Comparison of ENCODE assay signal across 14 cellular contexts in genomic region chr17:17667947-17668346, GRCh38. TPM values are rescaled to one million over a fixed set of nuclear protein-coding genes. Genes with fewer than 3 reads are reported as not detected.
DNase-seq lines count a peak whose midpoint lies in the region; ATAC-seq and TF ChIP-seq lines count a peak whose summit lies in the region.
"Had no signal": no experiment of that assay in that cellular context is flagged by ENCODE, and none has a peak within 500 bp of the region (broad histone marks: within the 10 kb centered on the region; RNA-seq: fewer than 3 reads in every experiment).

No MANE protein-coding gene starts in this region.

- no peak overlapping the region for H3K27ac ChIP-seq in SK-N-SH (ENCODE audit: low read depth in 2 of 2, low read length in 1 of 2)
- no peak overlapping the region for H3K27ac ChIP-seq in heart left ventricle
- H3K27ac ChIP-seq: A549, PC-9, SJCRH30 had no signal

- no peak for TF ChIP-seq POLR2A in heart left ventricle (IDR thresholded peaks at IDR 0.05)

- CTCF ChIA-PET in SK-N-SH (lab: Yijun Ruan, JAX) = interaction anchor here (0.6 to 1.8 kb wide), 3 partner anchors 11 to 313 kb away, joined by 3 to 7 read pairs (median 5); no protein-coding TSS in a partner anchor

- H3F3A ChIP-seq in SK-N-SH (replicated peaks; ENCODE audit: insufficient read depth) = peaks cover 5% of the 10 kb centered on the region

- POLR2A ChIA-PET in SK-N-SH (lab: Yijun Ruan, JAX) = no interaction called here

- TF ChIP-seq CTCF in mucosa of descending colon (IDR thresholded peaks at IDR 0.05) (no peak), SK-N-SH (IDR thresholded peaks at IDR 0.05) (no peak), heart left ventricle (IDR thresholded peaks at IDR 0.05) (no peak)

- H3K4me1 ChIP-seq in mucosa of descending colon (ENCODE audit: low read depth) (peaks cover 8% of the 10 kb centered on the region), SK-N-SH (ENCODE audit: control insufficient read depth in 1 of 2, insufficient read depth in 2 of 2, low read depth in 1 of 2, low read length in 1 of 2) (peaks cover 0 to 27% of the 10 kb centered on the region in 2 experiments; a peak in 1 of 4 replicates), heart left ventricle (peaks cover 0 to 30% (median 11%) of the 10 kb centered on the region in 12 donors)

- intact Hi-C loops in mucosa of descending colon (cut with DNase I, micrococcal nuclease) (no loop called here), heart left ventricle (cut with DNase I) (no loop called here)

- H2AFZ ChIP-seq in SK-N-SH (ENCODE audit: low read depth) = no peak overlapping the region
- H2AFZ ChIP-seq: PC-9 had no signal

- no peak overlapping the region for H3K4me3 ChIP-seq in mucosa of descending colon
- no peak overlapping the region for H3K4me3 ChIP-seq in SK-N-SH (ENCODE audit: low read depth in 2 of 2, low read length in 1 of 2)
- no peak overlapping the region for H3K4me3 ChIP-seq in heart left ventricle
- H3K4me3 ChIP-seq: A549, K562, PC-9, SJCRH30 had no signal

- TF ChIP-seq RAD21 in SK-N-SH (IDR thresholded peaks at IDR 0.05; ENCODE audit: low read length) = no peak

- no peaks in the 10 kb centered on the region for H3K27me3 ChIP-seq in SK-N-SH (ENCODE audit: insufficient read depth)
- H3K27me3 ChIP-seq in heart left ventricle = no peaks in the 10 kb centered on the region

- no peaks in the 10 kb centered on the region for H3K9me3 ChIP-seq in mucosa of descending colon
- H3K9me3 ChIP-seq in SK-N-SH = no peaks in the 10 kb centered on the region
- H3K9me3 ChIP-seq in heart left ventricle = no peaks in the 10 kb centered on the region
- H3K9me3 ChIP-seq: A549, SJCRH30 had no signal

- no peak overlapping the region for H3K9ac ChIP-seq in SK-N-SH

- ATAC-seq in mucosa of descending colon (peak; percentile 63), heart left ventricle (no peak)
- ATAC-seq: A549; CD8-positive, alpha-beta T cell; K562 had no signal

- WGBS in SK-N-SH (ENCODE audit: low lambda C conversion rate) = 72% methylated on average over 4 of the region's 4 CpGs
- 85 to 90% (median 85%) methylated on average over 3 to 4 of the region's 4 CpGs for WGBS in heart left ventricle, 4 donors

- DNase-seq in NCI-H748 (lab: John Stamatoyannopoulos, UW; ENCODE audit: unreplicated experiment) (peak; percentile 45), NCI-H748 treated with DMSO at 0.1 percent for 48 hours (lab: John Stamatoyannopoulos, UW) (no peak), NCI-H2171 treated with DMSO at 0.1 percent for 48 hours (lab: John Stamatoyannopoulos, UW) (peak; percentile 90), mucosa of descending colon (peak in 2 of 3 donors; percentile 52 to 68), NCI-H1092 (lab: John Stamatoyannopoulos, UW) (no peak), SK-N-SH (no peak), heart left ventricle (no peak)
- DNase-seq: CD8-positive, alpha-beta T cell; NCI-H1694 treated with DMSO at 0.1 percent for 48 hours; NCI-H2107; PC-9 had no signal

- H3K36me3 ChIP-seq in mucosa of descending colon (ENCODE audit: low read depth) = no peaks in the 10 kb centered on the region
- no peaks in the 10 kb centered on the region for H3K36me3 ChIP-seq in SK-N-SH (replicated peaks in 1 of 2; ENCODE audit: control insufficient read depth in 1 of 2, insufficient read depth in 2 of 2, low read length in 1 of 2)
- H3K36me3 ChIP-seq in heart left ventricle = no peaks in the 10 kb centered on the region
- H3K36me3 ChIP-seq: SJCRH30 had no signal

- H3K79me2 ChIP-seq in SK-N-SH (ENCODE audit: insufficient read depth) = no peaks in the 10 kb centered on the region

- no peaks in the 10 kb centered on the region for H3K9me2 ChIP-seq in SK-N-SH

- H4K20me1 ChIP-seq in SK-N-SH (ENCODE audit: insufficient read depth) = no peaks in the 10 kb centered on the region

- no peak overlapping the region for H3K4me2 ChIP-seq in SK-N-SH
- H3K4me2 ChIP-seq: A549, PC-9 had no signal

- TF ChIP-seq EP300 in SK-N-SH (IDR thresholded peaks at IDR 0.05; ENCODE audit: borderline replicate concordance in 1 of 2, low read depth in 1 of 2, low read length in 1 of 2) = no peak

TF ChIP-seq in SK-N-SH, 30 proteins besides CTCF, POLR2A, EP300 and RAD21:
- TF ChIP-seq SIN3A (IDR thresholded peaks at IDR 0.05; ENCODE audit: borderline replicate concordance, low read depth, low read length) (no peak), MXI1 (IDR thresholded peaks at IDR 0.05; ENCODE audit: low read depth, low read length) (no peak), GATA2 (CRISPR knock-in tag; IDR thresholded peaks at IDR 0.05) (no peak)
- TF ChIP-seq, protein P1, sequence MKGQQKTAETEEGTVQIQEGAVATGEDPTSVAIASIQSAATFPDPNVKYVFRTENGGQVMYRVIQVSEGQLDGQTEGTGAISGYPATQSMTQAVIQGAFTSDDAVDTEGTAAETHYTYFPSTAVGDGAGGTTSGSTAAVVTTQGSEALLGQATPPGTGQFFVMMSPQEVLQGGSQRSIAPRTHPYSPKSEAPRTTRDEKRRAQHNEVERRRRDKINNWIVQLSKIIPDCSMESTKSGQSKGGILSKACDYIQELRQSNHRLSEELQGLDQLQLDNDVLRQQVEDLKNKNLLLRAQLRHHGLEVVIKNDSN (IDR thresholded peaks at IDR 0.05; ENCODE audit: borderline replicate concordance, low read depth) = no peak

RNA-seq across cellular contexts. Expression of gene RAI1, which starts 13.3 kb away (rescaled TPM):
- total RNA-seq in mucosa of descending colon = 10 to 100 TPM; 12.9 to 29.2 (median 17.0) TPM
- 2.6 and 4.7 TPM in 2 replicates for polyA plus RNA-seq in SK-N-SH (2012; rRNA removed)
- polyA plus RNA-seq in SK-N-SH (2012; cell fraction: cytosol; rRNA removed) = 3.4 and 3.9 TPM in 2 replicates
- polyA plus RNA-seq in SK-N-SH (2012; cell fraction: nucleus; rRNA removed) = 16.7 and 20.0 TPM in 2 replicates
- 10 to 100 TPM; 15.1 to 37.2 (median 20.8) TPM for total RNA-seq in heart left ventricle
- polyA plus RNA-seq in heart left ventricle = 10 to 100 TPM; 17.2 to 23.0 TPM

Comparison
In these comparisons a context has a peak if more than half of its experiments do, and no peak if none do; other contexts are left out.
1. DNase-seq: peak in NCI-H748 (single experiment), NCI-H2171 treated with DMSO at 0.1 percent for 48 hours (single experiment) and mucosa of descending colon (2 of 3); none in NCI-H748 treated with DMSO at 0.1 percent for 48 hours (single experiment), NCI-H1092 (single experiment), SK-N-SH (single experiment) and heart left ventricle (0 of 5).